ENCODE assay signal across 9 cellular contexts in genomic region chr18:34492652-34493051, GRCh38.
DNase-seq lines count a peak whose midpoint lies in the region; ATAC-seq and TF ChIP-seq lines count a peak whose summit lies in the region.
"Had no signal": no experiment of that assay in that cellular context is flagged by ENCODE, and none has a peak within 500 bp of the region (broad histone marks: within the 10 kb centered on the region; RNA-seq: fewer than 3 reads in every experiment).

No MANE protein-coding gene starts in this region.

- no peak overlapping the region for H3K23ac ChIP-seq in trophoblast cell (ENCODE audit: low read length)

- no peak overlapping the region for H3K14ac ChIP-seq in trophoblast cell (ENCODE audit: low read length)

- H4K91ac ChIP-seq in trophoblast cell (ENCODE audit: low read depth, low read length) = no peak overlapping the region

- no peak overlapping the region for H4K8ac ChIP-seq in trophoblast cell (ENCODE audit: low read depth, low read length)

- H3K27me3 ChIP-seq in ACC112 (ENCODE audit: insufficient read depth, low read length) = no peaks in the 10 kb centered on the region
- no peaks in the 10 kb centered on the region for H3K27me3 ChIP-seq in trophoblast cell (ENCODE audit: insufficient read depth, low read length)

- H4K12ac ChIP-seq in trophoblast cell (ENCODE audit: low read depth, low read length) = no peak overlapping the region

- no peak overlapping the region for H3K4ac ChIP-seq in trophoblast cell (ENCODE audit: low read depth, low read length)

- H3K36me3 ChIP-seq in ACC112 (ENCODE audit: insufficient read depth, low read length) (no peaks in the 10 kb centered on the region), mesodermal cell (ENCODE audit: control insufficient read depth, insufficient read depth, low read length) (no peaks in the 10 kb centered on the region), trophoblast cell (ENCODE audit: control insufficient read depth in 1 of 2, insufficient read depth in 2 of 2, low read length in 2 of 2) (no peaks in the 10 kb centered on the region)

- peak; percentile 59 for DNase-seq in HuH-7.5 (ENCODE audit: low spot score)
- DNase-seq in astrocyte of the spinal cord (ENCODE audit: low read depth, low spot score) = peak; percentile 22
- no peak for DNase-seq in UCSD-AML1 (lab: John Stamatoyannopoulos, UW; ENCODE audit: unreplicated experiment)
- no peak for DNase-seq in stimulated activated CD4-positive, alpha-beta T cell treated with anti-CD3 and anti-CD28 coated beads, Interleukin-12 subunit alpha, Interleukin-12 subunit beta, amount 100 ng/mL, for 4 hours
- DNase-seq in trophoblast cell = no peak
- DNase-seq: DND-41 had no signal

- peak overlapping the region; percentile 95 for H3K4me3 ChIP-seq in ACC112 (ENCODE audit: low read depth, low read length)
- H3K4me3 ChIP-seq in astrocyte of the spinal cord (ENCODE audit: low read depth, low read length) = peak overlapping the region; percentile 56
- H3K4me3 ChIP-seq in mesodermal cell (ENCODE audit: extremely low read depth, insufficient read depth, low read length, poor library complexity, severe bottlenecking) = peak overlapping the region; percentile 61
- H3K4me3 ChIP-seq in trophoblast cell (ENCODE audit: low read depth, low read length) = no peak overlapping the region

- H3K79me1 ChIP-seq in trophoblast cell (ENCODE audit: low read length) = no peaks in the 10 kb centered on the region

- no peak overlapping the region for H2AK5ac ChIP-seq in trophoblast cell (ENCODE audit: low read length)

- H3K4me2 ChIP-seq in trophoblast cell (ENCODE audit: low read length) = no peak overlapping the region

- H3K18ac ChIP-seq in trophoblast cell (ENCODE audit: low read length) = no peak overlapping the region

- H2BK5ac ChIP-seq in trophoblast cell (ENCODE audit: low read depth, low read length, poor library complexity) = no peak overlapping the region

- H3K4me1 ChIP-seq in ACC112 (ENCODE audit: control insufficient read depth, insufficient read depth, low read length, unreplicated experiment) (peaks cover 9% of the 10 kb centered on the region), mesodermal cell (ENCODE audit: control insufficient read depth, insufficient read depth, low read length, poor library complexity, severe bottlenecking) (peaks cover 8% of the 10 kb centered on the region), trophoblast cell (ENCODE audit: control insufficient read depth in 1 of 2, insufficient read depth in 2 of 2, low read length in 2 of 2) (no peaks in the 10 kb centered on the region)

- no peak overlapping the region for H2BK120ac ChIP-seq in trophoblast cell (ENCODE audit: insufficient read depth, low read length, poor library complexity)

- H3K27ac ChIP-seq in ACC112 (ENCODE audit: low read depth, low read length) = peak overlapping the region; percentile 10; the same call in 1 of the 2 replicates
- peak overlapping the region; percentile 79 for H3K27ac ChIP-seq in mesodermal cell (ENCODE audit: low read depth, low read length, severe bottlenecking)
- no peak overlapping the region for H3K27ac ChIP-seq in trophoblast cell (ENCODE audit: low read depth, low read length)

- no peak for ATAC-seq in GM21723 (IDR thresholded peaks at IDR 0.05; ENCODE audit: unreplicated experiment)

- H2BK12ac ChIP-seq in trophoblast cell (ENCODE audit: low read length) = no peak overlapping the region

- peak overlapping the region; percentile 90 for H2AFZ ChIP-seq in ACC112 (ENCODE audit: low read length, unreplicated experiment)
- no peak overlapping the region for H2AFZ ChIP-seq in trophoblast cell (ENCODE audit: insufficient read depth, low read length, poor library complexity)

- in situ Hi-C loops in astrocyte of the spinal cord (cut with HindIII; ENCODE audit: low sequenced_read_pairs) = no loop called here

- no peak for TF ChIP-seq CTCF in astrocyte of the spinal cord (IDR thresholded peaks at IDR 0.05; ENCODE audit: low read depth, low read length)

- no peaks in the 10 kb centered on the region for H3K9me3 ChIP-seq in mesodermal cell (ENCODE audit: control insufficient read depth, low read length)
- no peaks in the 10 kb centered on the region for H3K9me3 ChIP-seq in trophoblast cell (ENCODE audit: insufficient read depth, low read depth, low read length)

- H3K79me2 ChIP-seq in ACC112 (ENCODE audit: control insufficient read depth, insufficient read depth, low read length, unreplicated experiment) = peaks cover 19% of the 10 kb centered on the region
- no peaks in the 10 kb centered on the region for H3K79me2 ChIP-seq in trophoblast cell (ENCODE audit: control insufficient read depth, insufficient read depth, low read length, poor library complexity)

- no peak overlapping the region for H3K9ac ChIP-seq in trophoblast cell (ENCODE audit: low read length)

Comparison
In these comparisons a context has a peak if more than half of its experiments do, and no peak if none do; other contexts are left out.
1. DNase-seq: peak in HuH-7.5 (single experiment) and astrocyte of the spinal cord (single experiment); none in UCSD-AML1 (single experiment), stimulated activated CD4-positive, alpha-beta T cell treated with anti-CD3 and anti-CD28 coated beads, Interleukin-12 subunit alpha, Interleukin-12 subunit beta, amount 100 ng/mL, for 4 hours (single experiment) and trophoblast cell (0 of 2).